8 cellular contexts compared by ENCODE assay signal in the genomic region with DNA sequence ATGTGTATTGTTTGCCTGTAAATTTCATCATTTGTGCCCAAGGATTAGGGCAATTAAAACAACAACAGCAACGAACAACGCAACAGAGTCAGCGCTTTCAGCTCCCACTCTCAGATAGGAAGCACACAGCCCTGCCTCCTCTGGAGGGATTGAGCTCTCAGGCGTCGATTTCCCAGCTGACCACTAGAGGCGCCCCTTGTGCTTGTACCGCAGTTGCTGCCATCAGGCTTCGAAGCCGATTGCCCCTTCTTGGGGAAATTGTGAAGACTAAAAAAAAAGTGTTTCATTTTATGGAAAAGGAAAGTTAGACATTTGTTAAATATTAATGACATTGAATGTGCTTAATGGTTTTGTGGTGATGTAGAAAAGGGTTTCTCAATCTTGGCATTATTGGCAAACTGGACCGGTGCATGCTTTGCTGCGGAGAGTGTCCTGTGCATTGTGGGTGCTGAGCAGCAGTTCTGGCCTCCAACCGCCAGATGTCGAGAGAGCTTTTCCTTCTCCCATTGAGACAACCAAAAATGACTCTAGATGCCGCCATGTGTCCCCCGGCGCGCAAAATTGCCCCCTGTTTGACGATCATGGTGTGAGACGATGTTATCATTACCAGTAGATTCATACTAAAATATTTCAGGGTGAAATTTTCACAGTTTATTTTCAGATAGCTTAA.
DNase-seq lines count a peak whose midpoint lies in the region; ATAC-seq, FAIRE-seq and TF ChIP-seq lines count a peak whose summit lies in the region.

No MANE protein-coding gene starts in this region.

- TF ChIP-seq EP300 in A549 (IDR thresholded peaks at IDR 0.05): no peak

- 38% methylated on average over 19 of the region's 19 CpGs for WGBS in A549 (ENCODE audit: missing lambda C conversion rate)

- H3K27ac Mint-ChIP-seq in osteocyte (ENCODE audit: unreplicated experiment): no peak overlapping the region

- no peak overlapping the region for H3K4me2 ChIP-seq in A549

- no peaks in the 10 kb centered on the region for H3K4me1 ChIP-seq in A549

- DNase-seq in A549 (ENCODE audit: low read depth in 1 of 2, low spot score in 1 of 2) (peak; percentile 3 to 14), GM10266 (ENCODE audit: extremely low spot score) (peak; percentile 10), NCI-H2171 treated with DMSO at 0.1 percent for 48 hours (lab: John Stamatoyannopoulos, UW) (peak; percentile 21), dorsolateral prefrontal cortex (peak in 8 of 10 donors; percentile 32 to 59 (median 42)), osteocyte (ENCODE audit: extremely low spot score, unreplicated experiment) (peak; percentile 69), mesenteric fat pad (ENCODE audit: low spot score) (no peak)

- H3K4me3 ChIP-seq in A549 (no peak overlapping the region), dorsolateral prefrontal cortex (no peak overlapping the region)

- CTCF ChIA-PET in A549 (lab: Yijun Ruan, JAX): interaction anchor here (1.3 kb wide), 1 partner anchor 10 kb away, joined by 3 read pairs; no protein-coding TSS in a partner anchor

- TF ChIP-seq RAD21 in A549 (conservative IDR thresholded peaks at IDR 0.05 in 1 of 2, IDR thresholded peaks at IDR 0.05 in 1 of 2): no peak

- H3K36me3 Mint-ChIP-seq in osteocyte (ENCODE audit: unreplicated experiment): no peaks in the 10 kb centered on the region

- peaks cover 0 to 6% (median 0%) of the 10 kb centered on the region in 45 donors for H3K27me3 ChIP-seq in dorsolateral prefrontal cortex

- H3K9me3 ChIP-seq in A549: no peaks in the 10 kb centered on the region

- no peaks in the 10 kb centered on the region for H3K27me3 Mint-ChIP-seq in osteocyte (ENCODE audit: unreplicated experiment)

- POLR2A ChIA-PET in A549 (lab: Yijun Ruan, JAX): no interaction called here

- H3K27ac ChIP-seq in A549: no peak overlapping the region
- H3K27ac ChIP-seq in dorsolateral prefrontal cortex: no peak overlapping the region

- TF ChIP-seq CTCF in A549 (IDR thresholded peaks at IDR 0.05) (no peak; the same call in 2 of the 3 replicates), GM10266 (IDR thresholded peaks at IDR 0.05; ENCODE audit: control insufficient read depth, insufficient read depth, low read depth, missing control alignments) (peak; percentile 57), dorsolateral prefrontal cortex (IDR thresholded peaks at IDR 0.05 in 54 of 56, conservative IDR thresholded peaks at IDR 0.05 in 2 of 56; ENCODE audit: low read depth in 1 of 56, partially characterized antibody in 56 of 56) (peak; percentile 20 to 81 (median 66)), osteocyte (IDR thresholded peaks at IDR 0.05) (peak; percentile 27)

- H3K9me3 Mint-ChIP-seq in osteocyte (ENCODE audit: unreplicated experiment): peaks cover 17% of the 10 kb centered on the region

- no peak for TF ChIP-seq POLR2A in A549 (IDR thresholded peaks at IDR 0.05; ENCODE audit: low read length)

- no peak overlapping the region for H3K4me3 Mint-ChIP-seq in osteocyte (ENCODE audit: unreplicated experiment)

- intact Hi-C loops in dorsolateral prefrontal cortex (cut with DNase I): loop anchor here in 1 of 2 donors (2.0 kb wide), 1 partner anchor 1491 kb away; no protein-coding TSS in a partner anchor

- H3K4me1 Mint-ChIP-seq in osteocyte (ENCODE audit: unreplicated experiment): no peaks in the 10 kb centered on the region

- ATAC-seq in A549 (peak in 1 of 2 experiments; percentile 51; a peak in 1 of 6 replicates), GM21529 (IDR thresholded peaks at IDR 0.05; ENCODE audit: unreplicated experiment) (no peak), HG03280 (IDR thresholded peaks at IDR 0.05; ENCODE audit: unreplicated experiment) (no peak)

- no peak for FAIRE-seq in A549 (lab: Jason Lieb, UNC)

TF ChIP-seq in A549, 52 proteins besides CTCF, POLR2A, EP300 and RAD21:
- TF ChIP-seq, protein P1, sequence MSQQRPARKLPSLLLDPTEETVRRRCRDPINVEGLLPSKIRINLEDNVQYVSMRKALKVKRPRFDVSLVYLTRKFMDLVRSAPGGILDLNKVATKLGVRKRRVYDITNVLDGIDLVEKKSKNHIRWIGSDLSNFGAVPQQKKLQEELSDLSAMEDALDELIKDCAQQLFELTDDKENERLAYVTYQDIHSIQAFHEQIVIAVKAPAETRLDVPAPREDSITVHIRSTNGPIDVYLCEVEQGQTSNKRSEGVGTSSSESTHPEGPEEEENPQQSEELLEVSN (IDR thresholded peaks at IDR 0.05; ENCODE audit: borderline replicate concordance, low read depth): no peak
- TF ChIP-seq HDAC2 (IDR thresholded peaks at IDR 0.05) (no peak), EHF (CRISPR knock-in tag; IDR thresholded peaks at IDR 0.05) (no peak), TFCP2L1 (CRISPR knock-in tag; IDR thresholded peaks at IDR 0.05) (no peak), ZNF302 (CRISPR knock-in tag; IDR thresholded peaks at IDR 0.05) (no peak), FOSL2 (IDR thresholded peaks at IDR 0.05) (no peak), FOSL2 (CRISPR knock-in tag; IDR thresholded peaks at IDR 0.05) (no peak), ESRRA (IDR thresholded peaks at IDR 0.05; ENCODE audit: borderline replicate concordance, low read length) (no peak), ZFP36 (IDR thresholded peaks at IDR 0.05; ENCODE audit: borderline replicate concordance, partially characterized antibody) (no peak), RFX5 (IDR thresholded peaks at IDR 0.05) (no peak), ZC3H11A (IDR thresholded peaks at IDR 0.05) (no peak), MAFK (IDR thresholded peaks at IDR 0.05; ENCODE audit: partially characterized antibody) (no peak), POLR2AphosphoS2 (conservative IDR thresholded peaks at IDR 0.05; ENCODE audit: low read length) (no peak)
- TF ChIP-seq, protein P2, sequence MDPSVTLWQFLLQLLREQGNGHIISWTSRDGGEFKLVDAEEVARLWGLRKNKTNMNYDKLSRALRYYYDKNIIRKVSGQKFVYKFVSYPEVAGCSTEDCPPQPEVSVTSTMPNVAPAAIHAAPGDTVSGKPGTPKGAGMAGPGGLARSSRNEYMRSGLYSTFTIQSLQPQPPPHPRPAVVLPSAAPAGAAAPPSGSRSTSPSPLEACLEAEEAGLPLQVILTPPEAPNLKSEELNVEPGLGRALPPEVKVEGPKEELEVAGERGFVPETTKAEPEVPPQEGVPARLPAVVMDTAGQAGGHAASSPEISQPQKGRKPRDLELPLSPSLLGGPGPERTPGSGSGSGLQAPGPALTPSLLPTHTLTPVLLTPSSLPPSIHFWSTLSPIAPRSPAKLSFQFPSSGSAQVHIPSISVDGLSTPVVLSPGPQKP (IDR thresholded peaks at IDR 0.05; ENCODE audit: low read depth, low read length): no peak
- TF ChIP-seq, protein P3, sequence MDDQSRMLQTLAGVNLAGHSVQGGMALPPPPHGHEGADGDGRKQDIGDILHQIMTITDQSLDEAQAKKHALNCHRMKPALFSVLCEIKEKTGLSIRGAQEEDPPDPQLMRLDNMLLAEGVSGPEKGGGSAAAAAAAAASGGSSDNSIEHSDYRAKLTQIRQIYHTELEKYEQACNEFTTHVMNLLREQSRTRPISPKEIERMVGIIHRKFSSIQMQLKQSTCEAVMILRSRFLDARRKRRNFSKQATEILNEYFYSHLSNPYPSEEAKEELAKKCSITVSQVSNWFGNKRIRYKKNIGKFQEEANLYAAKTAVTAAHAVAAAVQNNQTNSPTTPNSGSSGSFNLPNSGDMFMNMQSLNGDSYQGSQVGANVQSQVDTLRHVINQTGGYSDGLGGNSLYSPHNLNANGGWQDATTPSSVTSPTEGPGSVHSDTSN (IDR thresholded peaks at IDR 0.05): no peak
- TF ChIP-seq, protein P4, sequence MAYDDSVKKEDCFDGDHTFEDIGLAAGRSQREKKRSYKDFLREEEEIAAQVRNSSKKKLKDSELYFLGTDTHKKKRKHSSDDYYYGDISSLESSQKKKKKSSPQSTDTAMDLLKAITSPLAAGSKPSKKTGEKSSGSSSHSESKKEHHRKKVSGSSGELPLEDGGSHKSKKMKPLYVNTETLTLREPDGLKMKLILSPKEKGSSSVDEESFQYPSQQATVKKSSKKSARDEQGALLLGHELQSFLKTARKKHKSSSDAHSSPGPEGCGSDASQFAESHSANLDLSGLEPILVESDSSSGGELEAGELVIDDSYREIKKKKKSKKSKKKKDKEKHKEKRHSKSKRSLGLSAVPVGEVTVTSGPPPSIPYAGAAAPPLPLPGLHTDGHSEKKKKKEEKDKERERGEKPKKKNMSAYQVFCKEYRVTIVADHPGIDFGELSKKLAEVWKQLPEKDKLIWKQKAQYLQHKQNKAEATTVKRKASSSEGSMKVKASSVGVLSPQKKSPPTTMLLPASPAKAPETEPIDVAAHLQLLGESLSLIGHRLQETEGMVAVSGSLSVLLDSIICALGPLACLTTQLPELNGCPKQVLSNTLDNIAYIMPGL (CRISPR knock-in tag; IDR thresholded peaks at IDR 0.05; ENCODE audit: borderline replicate concordance): no peak
